Comparison of ENCODE assay signal across 9 cellular contexts in genomic region chr15:70308011-70308761, GRCh38.
DNase-seq lines count a peak whose midpoint lies in the region; ATAC-seq and TF ChIP-seq lines count a peak whose summit lies in the region.
"Had no signal": no experiment of that assay in that cellular context is flagged by ENCODE, and none has a peak within 500 bp of the region (broad histone marks: within the 10 kb centered on the region; RNA-seq: fewer than 3 reads in every experiment).

No MANE protein-coding gene starts in this region.

- no peak overlapping the region for H3K4me3 Mint-ChIP-seq in CD4-positive, alpha-beta T cell

- H3K4me1 Mint-ChIP-seq in CD4-positive, alpha-beta T cell (ENCODE audit: low read depth) = no peaks in the 10 kb centered on the region

- no peak overlapping the region for H3K27ac Mint-ChIP-seq in CD4-positive, alpha-beta T cell

- no peak overlapping the region for H3K27ac ChIP-seq in CD4-positive, alpha-beta T cell (ENCODE audit: low read depth, low read length)

- in situ Hi-C loops in astrocyte of the spinal cord (cut with HindIII; ENCODE audit: low sequenced_read_pairs) = no loop called here

- no peaks in the 10 kb centered on the region for H3K9me3 Mint-ChIP-seq in CD4-positive, alpha-beta T cell

- no peaks in the 10 kb centered on the region for H3K27me3 ChIP-seq in CD4-positive, alpha-beta T cell (ENCODE audit: control insufficient read depth, insufficient read depth, low read length)

- no peaks in the 10 kb centered on the region for H3K9me3 ChIP-seq in CD4-positive, alpha-beta T cell (ENCODE audit: control insufficient read depth, low read length)

- no peak overlapping the region for H3K4me3 ChIP-seq in astrocyte of the spinal cord (ENCODE audit: low read depth, low read length)

- ATAC-seq in GM19351 (IDR thresholded peaks at IDR 0.05; ENCODE audit: unreplicated experiment) (peak; percentile 78), GM21576 (IDR thresholded peaks at IDR 0.05; ENCODE audit: unreplicated experiment) (no peak)
- ATAC-seq in CD4-positive, alpha-beta T cell (ENCODE audit: poor library complexity) = no peak

- intact Hi-C loops in CD4-positive, alpha-beta T cell (cut with DNase I, micrococcal nuclease) = no loop called here

- TF ChIP-seq CTCF in astrocyte of the spinal cord (IDR thresholded peaks at IDR 0.05; ENCODE audit: low read depth, low read length) = no peak
- TF ChIP-seq CTCF in CD4-positive, alpha-beta T cell (IDR thresholded peaks at IDR 0.05) = no peak

- H3K36me3 Mint-ChIP-seq in CD4-positive, alpha-beta T cell (ENCODE audit: low read depth) = no peaks in the 10 kb centered on the region

- CTCF ChIA-PET in CD4-positive, alpha-beta T cell (lab: Charles Lee) = interaction anchor here (0.7 kb wide), 2 partner anchors 9 to 1293 kb away, joined by 3 to 4 read pairs; no protein-coding TSS in a partner anchor

- POLR2A ChIA-PET in CD4-positive, alpha-beta T cell (lab: Charles Lee) = no interaction called here

- H3K27me3 Mint-ChIP-seq in CD4-positive, alpha-beta T cell = no peaks in the 10 kb centered on the region

- peak; percentile 78 for DNase-seq in CD1c-positive myeloid dendritic cell (ENCODE audit: extremely low spot score)
- DNase-seq in LoVo (ENCODE audit: low spot score) = peak; percentile 19
- DNase-seq in astrocyte of the spinal cord (ENCODE audit: low read depth, low spot score) = peak; percentile 46
- DNase-seq in NCI-H146 treated with DMSO at 0.1 percent for 48 hours (lab: John Stamatoyannopoulos, UW; ENCODE audit: unreplicated experiment) = no peak
- no peak for DNase-seq in CD4-positive, alpha-beta T cell
- DNase-seq in NCI-H510A (lab: John Stamatoyannopoulos, UW) = no peak
- DNase-seq: NCI-H1105 treated with DMSO at 0.1 percent for 48 hours had no signal

Comparison
In these comparisons a context has a peak if more than half of its experiments do, and no peak if none do; other contexts are left out.
1. DNase-seq: peak in CD1c-positive myeloid dendritic cell (single experiment), LoVo (single experiment) and astrocyte of the spinal cord (single experiment); none in NCI-H146 treated with DMSO at 0.1 percent for 48 hours (single experiment), CD4-positive, alpha-beta T cell (0 of 10) and NCI-H510A (single experiment).